In genomic region chr4:75038376-75038775, GRCh38 we compare ENCODE assay signal across 16 cellular contexts.
A peak's percentile ranks its signal among the peaks of the same experiment; 100 is the strongest.
DNase-seq lines count a peak whose midpoint lies in the region; ATAC-seq and TF ChIP-seq lines count a peak whose summit lies in the region.
"Had no signal": no experiment of that assay in that cellular context is flagged by ENCODE, and none has a peak within 500 bp of the region (broad histone marks: within the 10 kb centered on the region; RNA-seq: fewer than 3 reads in every experiment).

No MANE protein-coding gene starts in this region.

- intact Hi-C loops in Right ventricle myocardium inferior (cut with DNase I) (loop anchor here (5.0 kb wide), 1 partner anchor 66 kb away; no protein-coding TSS in a partner anchor), left cardiac atrium (cut with DNase I) (no loop called here), heart left ventricle (cut with DNase I) (no loop called here)

- H3K4me1 ChIP-seq in heart left ventricle (peaks cover 0 to 15% (median 4%) of the 10 kb centered on the region in 12 donors), right atrium auricular region (peaks cover 0 to 10% of the 10 kb centered on the region in 2 donors), parathyroid adenoma (no peaks in the 10 kb centered on the region)

- H3K36me3 ChIP-seq in heart left ventricle (no peaks in the 10 kb centered on the region), right atrium auricular region (no peaks in the 10 kb centered on the region), parathyroid adenoma (ENCODE audit: control insufficient read depth, insufficient read depth, low read length) (no peaks in the 10 kb centered on the region)
- H3K36me3 ChIP-seq: BLaER1 treated with 17β-estradiol and CSF1 and Interleukin-3, amounts not matched to agents 10 nM and 100 nM had no signal

- H3K9ac ChIP-seq in parathyroid adenoma = no peak overlapping the region
- H3K9ac ChIP-seq: BLaER1 treated with 17β-estradiol and CSF1 and Interleukin-3, amounts not matched to agents 10 nM and 100 nM had no signal

- H3K9me3 ChIP-seq in heart left ventricle = no peaks in the 10 kb centered on the region
- H3K9me3 ChIP-seq in right atrium auricular region = no peaks in the 10 kb centered on the region
- no peaks in the 10 kb centered on the region for H3K9me3 ChIP-seq in parathyroid adenoma (ENCODE audit: control insufficient read depth, low read length)

- WGBS in heart left ventricle, 4 donors = 47 to 59% (median 56%) methylated on average over 4 of the region's 4 CpGs

- H3K27me3 ChIP-seq in heart left ventricle = no peaks in the 10 kb centered on the region
- no peaks in the 10 kb centered on the region for H3K27me3 ChIP-seq in right atrium auricular region
- no peaks in the 10 kb centered on the region for H3K27me3 ChIP-seq in parathyroid adenoma (ENCODE audit: control insufficient read depth, insufficient read depth, low read length)
- H3K27me3 ChIP-seq: BLaER1 treated with 17β-estradiol and CSF1 and Interleukin-3, amounts not matched to agents 10 nM and 100 nM had no signal

- peak overlapping the region in 2 of 12 donors; percentile 35 to 45 for H3K27ac ChIP-seq in heart left ventricle
- peak overlapping the region; percentile 1 to 28 for H3K27ac ChIP-seq in right atrium auricular region
- H3K27ac ChIP-seq in parathyroid adenoma = no peak overlapping the region
- H3K27ac ChIP-seq: BLaER1 treated with 17β-estradiol and CSF1 and Interleukin-3, amounts not matched to agents 10 nM and 100 nM; HL-60 had no signal

- no peak for TF ChIP-seq POLR2A in heart left ventricle (IDR thresholded peaks at IDR 0.05)
- TF ChIP-seq POLR2A in GM18505 (IDR thresholded peaks at IDR 0.05; ENCODE audit: borderline replicate concordance, extremely low read depth, insufficient read depth, insufficient read length) = no peak

- ATAC-seq in Right ventricle myocardium inferior (peak; percentile 54), left cardiac atrium (no peak), heart left ventricle (peak; percentile 20 to 75 (median 60)), GM18505 (IDR thresholded peaks at IDR 0.05; ENCODE audit: unreplicated experiment) (no peak)
- ATAC-seq: CD8-positive, alpha-beta T cell; GM23338 had no signal

- H2AFZ ChIP-seq in parathyroid adenoma = no peak overlapping the region
- H2AFZ ChIP-seq: GM23338 had no signal

- DNase-seq in Right ventricle myocardium inferior (ENCODE audit: missing footprints) = no peak
- DNase-seq in left cardiac atrium = no peak
- DNase-seq in heart left ventricle = no peak
- no peak for DNase-seq in right atrium auricular region (ENCODE audit: low spot score)
- no peak for DNase-seq in NCI-H2227 treated with DMSO at 0.1 percent for 48 hours (lab: John Stamatoyannopoulos, UW)
- no peak for DNase-seq in foreskin melanocyte
- DNase-seq: Calu3; CD8-positive, alpha-beta T cell; DMS79 treated with DMSO at 0.1 percent for 48 hours; HCEC 1CT had no signal

- peak overlapping the region; percentile 32 for H3K4me2 ChIP-seq in parathyroid adenoma (ENCODE audit: low read length)
- H3K4me2 ChIP-seq: BLaER1 treated with 17β-estradiol and CSF1 and Interleukin-3, amounts not matched to agents 10 nM and 100 nM; GM23338 had no signal

- TF ChIP-seq CTCF in heart left ventricle (IDR thresholded peaks at IDR 0.05) = no peak
- no peak for TF ChIP-seq CTCF in right atrium auricular region (IDR thresholded peaks at IDR 0.05)
- TF ChIP-seq CTCF in parathyroid adenoma (IDR thresholded peaks at IDR 0.05) = no peak

- no peaks in the 10 kb centered on the region for H3K79me2 ChIP-seq in parathyroid adenoma

- H3K4me3 ChIP-seq in heart left ventricle = no peak overlapping the region
- H3K4me3 ChIP-seq in right atrium auricular region = no peak overlapping the region
- H3K4me3 ChIP-seq in parathyroid adenoma (ENCODE audit: low read depth, low read length) = no peak overlapping the region
- H3K4me3 ChIP-seq: BLaER1 treated with 17β-estradiol and CSF1 and Interleukin-3, amounts not matched to agents 10 nM and 100 nM; GM12878; GM23338 had no signal

Comparison
In these comparisons a context has a peak if more than half of its experiments do, and no peak if none do; other contexts are left out.
1. ATAC-seq: peak in Right ventricle myocardium inferior (single experiment) and heart left ventricle (4 of 4); none in left cardiac atrium (0 of 2) and GM18505 (single experiment).